16 cellular contexts compared by ENCODE assay signal in the genomic region with DNA sequence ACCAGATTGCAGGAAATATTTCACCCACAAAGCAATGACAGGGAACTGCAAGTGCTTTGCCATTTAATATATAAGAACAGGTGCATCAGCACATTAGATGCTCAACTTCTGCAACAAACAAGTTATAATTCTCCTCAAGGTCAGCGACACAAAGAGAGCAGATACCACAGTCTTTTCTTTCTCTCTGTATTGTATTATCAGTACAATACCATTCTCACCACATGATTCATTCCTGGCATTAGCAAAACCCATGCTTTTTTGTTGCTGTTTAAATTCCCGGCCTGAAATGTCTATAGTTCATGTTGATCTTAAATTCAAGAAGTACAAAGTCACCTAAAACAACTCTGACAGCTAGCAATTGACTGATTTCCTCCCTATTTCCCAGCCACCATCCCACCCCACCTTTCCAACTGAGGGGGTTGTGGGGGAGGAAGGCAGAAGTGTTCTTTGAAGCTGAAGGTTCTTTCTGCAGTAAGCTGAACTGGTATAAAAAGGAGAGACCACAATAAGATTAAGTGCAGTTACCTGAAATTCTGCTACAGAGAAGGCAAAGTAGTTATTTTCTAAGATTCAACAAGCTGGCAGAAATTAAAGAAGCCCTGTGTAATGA.
A peak's percentile ranks its signal among the peaks of the same experiment; 100 is the strongest.
DNase-seq lines count a peak whose midpoint lies in the region; ATAC-seq and TF ChIP-seq lines count a peak whose summit lies in the region.
"Had no signal": no experiment of that assay in that cellular context is flagged by ENCODE, and none has a peak within 500 bp of the region (broad histone marks: within the 10 kb centered on the region; RNA-seq: fewer than 3 reads in every experiment).

No MANE protein-coding gene starts in this region.

- H3K4me1 ChIP-seq in adipocyte (ENCODE audit: control insufficient read depth, insufficient read depth, low read length): peaks cover 5% of the 10 kb centered on the region
- H3K4me1 ChIP-seq: A549 had no signal

- CTCF ChIA-PET in activated CD8-positive, alpha-beta T cell treated with anti-CD3 and anti-CD28 coated beads for 36 hours (lab: Charles Lee): no interaction called here

- no peaks in the 10 kb centered on the region for H3K4me1 Mint-ChIP-seq in activated CD8-positive, alpha-beta T cell treated with anti-CD3 and anti-CD28 coated beads for 36 hours (ENCODE audit: low read depth)
- H3K4me1 Mint-ChIP-seq: CD8-positive, alpha-beta memory T cell; IgD-negative memory B cell had no signal

- no peaks in the 10 kb centered on the region for H3K36me3 Mint-ChIP-seq in activated CD8-positive, alpha-beta T cell treated with anti-CD3 and anti-CD28 coated beads for 36 hours (ENCODE audit: low read depth)
- H3K36me3 Mint-ChIP-seq: CD8-positive, alpha-beta memory T cell; IgD-negative memory B cell had no signal

- no peaks in the 10 kb centered on the region for H3K27me3 Mint-ChIP-seq in activated CD8-positive, alpha-beta T cell treated with anti-CD3 and anti-CD28 coated beads for 36 hours
- H3K27me3 Mint-ChIP-seq: CD8-positive, alpha-beta memory T cell had no signal

- H3K4me3 ChIP-seq in adipocyte (ENCODE audit: low read length): no peak overlapping the region
- H3K4me3 ChIP-seq: A549; BLaER1 treated with 17β-estradiol and CSF1 and Interleukin-3, amounts not matched to agents 10 nM and 100 nM had no signal

- DNase-seq in adipocyte (ENCODE audit: low read depth) (peak; percentile 41), fibroblast of peridontal ligament (ENCODE audit: extremely low read depth) (peak; percentile 9), putamen (ENCODE audit: low spot score) (peak; percentile 5), NCI-H446 treated with DMSO at 0.1 percent for 48 hours (lab: John Stamatoyannopoulos, UW) (no peak)
- no peak for DNase-seq in activated CD8-positive, alpha-beta T cell treated with anti-CD3 and anti-CD28 coated beads for 36 hours
- DNase-seq: CD8-positive, alpha-beta memory T cell; DMS79 treated with DMSO at 0.1 percent for 48 hours; GOT3; NCI-H1417; NCI-H1930; NCI-H524 had no signal

- ATAC-seq in HG03432 (IDR thresholded peaks at IDR 0.05; ENCODE audit: unreplicated experiment) (peak; percentile 38), GM21786 (IDR thresholded peaks at IDR 0.05; ENCODE audit: unreplicated experiment) (no peak)
- no peak for ATAC-seq in activated CD8-positive, alpha-beta T cell treated with anti-CD3 and anti-CD28 coated beads for 36 hours
- ATAC-seq: A549 had no signal

- H3K9me3 Mint-ChIP-seq in activated CD8-positive, alpha-beta T cell treated with anti-CD3 and anti-CD28 coated beads for 36 hours: peaks cover 4% of the 10 kb centered on the region

- TF ChIP-seq CTCF in activated CD8-positive, alpha-beta T cell treated with anti-CD3 and anti-CD28 coated beads for 36 hours (IDR thresholded peaks at IDR 0.05): no peak

- no peaks in the 10 kb centered on the region for H3K27me3 ChIP-seq in adipocyte (replicated peaks; ENCODE audit: control insufficient read depth, insufficient read depth, low read length)
- H3K27me3 ChIP-seq: BLaER1 treated with 17β-estradiol and CSF1 and Interleukin-3, amounts not matched to agents 10 nM and 100 nM had no signal

- intact Hi-C loops in activated CD8-positive, alpha-beta T cell treated with anti-CD3 and anti-CD28 coated beads for 36 hours (cut with micrococcal nuclease): no loop called here

- no peaks in the 10 kb centered on the region for H3K9me3 ChIP-seq in adipocyte (ENCODE audit: control insufficient read depth, low read length)
- H3K9me3 ChIP-seq: A549; BLaER1 treated with 17β-estradiol and CSF1 and Interleukin-3, amounts not matched to agents 10 nM and 100 nM had no signal

- no peak overlapping the region for H3K4me3 Mint-ChIP-seq in activated CD8-positive, alpha-beta T cell treated with anti-CD3 and anti-CD28 coated beads for 36 hours
- H3K4me3 Mint-ChIP-seq: CD8-positive, alpha-beta memory T cell; IgD-negative memory B cell had no signal

- POLR2A ChIA-PET in activated CD8-positive, alpha-beta T cell treated with anti-CD3 and anti-CD28 coated beads for 36 hours (lab: Charles Lee): no interaction called here

- H3K27ac Mint-ChIP-seq in activated CD8-positive, alpha-beta T cell treated with anti-CD3 and anti-CD28 coated beads for 36 hours: no peak overlapping the region
- H3K27ac Mint-ChIP-seq: CD8-positive, alpha-beta memory T cell; IgD-negative memory B cell had no signal

- H3K36me3 ChIP-seq in adipocyte (ENCODE audit: control insufficient read depth, insufficient read depth, low read length, severe bottlenecking): no peaks in the 10 kb centered on the region
- H3K36me3 ChIP-seq: BLaER1 treated with 17β-estradiol and CSF1 and Interleukin-3, amounts not matched to agents 10 nM and 100 nM had no signal

- no peak overlapping the region for H3K9ac ChIP-seq in adipocyte (ENCODE audit: low read length)
- H3K9ac ChIP-seq: BLaER1 treated with 17β-estradiol and CSF1 and Interleukin-3, amounts not matched to agents 10 nM and 100 nM had no signal

Comparison
In these comparisons a context has a peak if more than half of its experiments do, and no peak if none do; other contexts are left out.
1. DNase-seq: peak in adipocyte (single experiment), fibroblast of peridontal ligament (single experiment) and putamen (single experiment); none in NCI-H446 treated with DMSO at 0.1 percent for 48 hours (single experiment) and activated CD8-positive, alpha-beta T cell treated with anti-CD3 and anti-CD28 coated beads for 36 hours (single experiment).